ENCODE assay signal across 9 cellular contexts in the genomic region with DNA sequence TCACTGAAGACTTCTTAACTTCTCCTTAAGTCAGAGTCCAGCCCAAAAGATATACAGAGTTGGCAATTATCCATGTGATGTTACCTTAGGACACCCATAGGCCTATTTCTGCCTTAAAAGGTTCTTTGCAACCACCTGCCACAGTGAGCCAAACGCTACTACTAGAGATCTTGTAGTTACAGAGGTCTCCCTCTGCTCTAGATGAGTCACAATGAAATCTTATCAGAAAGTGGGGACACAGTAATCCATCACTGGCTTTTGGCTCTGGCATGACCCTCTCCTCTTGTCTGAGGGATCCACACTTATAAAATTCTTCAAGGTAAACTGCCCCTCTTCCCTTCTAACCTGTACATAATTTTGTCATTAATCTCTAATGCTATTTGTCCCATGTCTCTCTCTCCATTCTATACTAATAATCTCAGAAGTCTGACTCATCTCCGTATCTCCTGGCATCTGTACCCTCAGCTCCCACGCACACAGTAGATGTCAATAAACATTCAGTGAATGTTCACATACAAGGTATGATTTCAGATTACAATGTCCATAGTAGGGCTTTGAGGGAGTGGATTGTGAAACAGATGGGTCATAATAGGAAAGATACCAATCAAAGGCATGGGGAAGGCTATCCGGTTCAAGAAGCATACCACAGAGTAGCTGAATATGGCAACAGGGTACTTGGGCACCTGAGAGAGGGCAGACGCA.
DNase-seq lines count a peak whose midpoint lies in the region; ATAC-seq and TF ChIP-seq lines count a peak whose summit lies in the region.
"Had no signal": no experiment of that assay in that cellular context is flagged by ENCODE, and none has a peak within 500 bp of the region (broad histone marks: within the 10 kb centered on the region; RNA-seq: fewer than 3 reads in every experiment).

No MANE protein-coding gene starts in this region.

- peaks cover 34% of the 10 kb centered on the region for H3K4me1 ChIP-seq in CD8-positive, alpha-beta T cell (ENCODE audit: insufficient read depth, low read length)

- POLR2A ChIA-PET in CD8-positive, alpha-beta T cell (lab: Charles Lee), result no interaction called here

- no peak for TF ChIP-seq CTCF in CD8-positive, alpha-beta T cell (IDR thresholded peaks at IDR 0.05)
- no peak for TF ChIP-seq CTCF in nephron progenitor cell (IDR thresholded peaks at IDR 0.05)
- no peak for TF ChIP-seq CTCF in WERI-Rb-1 (IDR thresholded peaks at IDR 0.05; ENCODE audit: low read depth, low read length)
- TF ChIP-seq CTCF in coronary artery (IDR thresholded peaks at IDR 0.05), result no peak

- no peak overlapping the region for H3K4me3 ChIP-seq in CD8-positive, alpha-beta T cell (ENCODE audit: low read depth, low read length)
- H3K4me3 ChIP-seq in WERI-Rb-1 (ENCODE audit: low read depth, low read length) (no peak overlapping the region), coronary artery (no peak overlapping the region)

- H3K4me1 Mint-ChIP-seq in CD8-positive, alpha-beta T cell (ENCODE audit: low read depth), result peaks cover 74% of the 10 kb centered on the region
- H3K4me1 Mint-ChIP-seq in central memory CD8-positive, alpha-beta T cell, result peaks cover 75% of the 10 kb centered on the region
- no peaks in the 10 kb centered on the region for H3K4me1 Mint-ChIP-seq in nephron progenitor cell

- CTCF ChIA-PET in CD8-positive, alpha-beta T cell (lab: Charles Lee), result interaction anchor here (1.0 to 1.7 kb wide), 2 partner anchors 90 to 113 kb away, joined by 3 read pairs; partner anchors contain the start of gene SGMS1

- no peak overlapping the region for H3K27ac ChIP-seq in CD8-positive, alpha-beta T cell (ENCODE audit: low read depth, low read length)
- H3K27ac ChIP-seq in WERI-Rb-1 (no peak overlapping the region), coronary artery (no peak overlapping the region)

- no peaks in the 10 kb centered on the region for H3K36me3 ChIP-seq in CD8-positive, alpha-beta T cell (ENCODE audit: insufficient read depth, low read length)
- H3K36me3 ChIP-seq in WERI-Rb-1, result no peaks in the 10 kb centered on the region

- peak overlapping the region; percentile 71 for H3K27ac Mint-ChIP-seq in CD8-positive, alpha-beta T cell
- peak overlapping the region; percentile 61 for H3K27ac Mint-ChIP-seq in central memory CD8-positive, alpha-beta T cell (ENCODE audit: low read depth)
- H3K27ac Mint-ChIP-seq in nephron progenitor cell, result no peak overlapping the region

- intact Hi-C loops in CD8-positive, alpha-beta T cell (cut with DNase I, micrococcal nuclease), result no loop called here

- H3K9me3 ChIP-seq in CD8-positive, alpha-beta T cell (ENCODE audit: low read length), result no peaks in the 10 kb centered on the region
- H3K9me3 ChIP-seq in WERI-Rb-1 (ENCODE audit: severe bottlenecking), result no peaks in the 10 kb centered on the region

- H3K36me3 Mint-ChIP-seq in CD8-positive, alpha-beta T cell, result peaks cover 5% of the 10 kb centered on the region
- H3K36me3 Mint-ChIP-seq in central memory CD8-positive, alpha-beta T cell (ENCODE audit: insufficient read depth), result peaks cover 13% of the 10 kb centered on the region
- H3K36me3 Mint-ChIP-seq in nephron progenitor cell (ENCODE audit: low read depth), result no peaks in the 10 kb centered on the region

- H3K27me3 Mint-ChIP-seq in CD8-positive, alpha-beta T cell (ENCODE audit: low read depth), result no peaks in the 10 kb centered on the region
- H3K27me3 Mint-ChIP-seq in central memory CD8-positive, alpha-beta T cell, result no peaks in the 10 kb centered on the region
- H3K27me3 Mint-ChIP-seq in nephron progenitor cell (ENCODE audit: low read depth, poor library complexity), result no peaks in the 10 kb centered on the region

- H3K9me3 Mint-ChIP-seq in CD8-positive, alpha-beta T cell, result no peaks in the 10 kb centered on the region
- no peaks in the 10 kb centered on the region for H3K9me3 Mint-ChIP-seq in central memory CD8-positive, alpha-beta T cell
- no peaks in the 10 kb centered on the region for H3K9me3 Mint-ChIP-seq in nephron progenitor cell
- H3K9me3 Mint-ChIP-seq: nephron had no signal

- no peak overlapping the region for H3K4me3 Mint-ChIP-seq in CD8-positive, alpha-beta T cell
- peak overlapping the region; percentile 74 for H3K4me3 Mint-ChIP-seq in central memory CD8-positive, alpha-beta T cell
- no peak overlapping the region for H3K4me3 Mint-ChIP-seq in nephron progenitor cell
- H3K4me3 Mint-ChIP-seq: nephron had no signal

- no peak for DNase-seq in CD8-positive, alpha-beta T cell
- peak; percentile 33 for DNase-seq in HT-29 (ENCODE audit: low spot score)
- no peak for DNase-seq in central memory CD8-positive, alpha-beta T cell (ENCODE audit: low spot score in 2 of 2)
- no peak for DNase-seq in UCSD-AML1 (lab: John Stamatoyannopoulos, UW; ENCODE audit: unreplicated experiment)
- DNase-seq in nephron progenitor cell, result no peak
- no peak for DNase-seq in WERI-Rb-1
- DNase-seq in coronary artery (ENCODE audit: low spot score), result no peak

- ATAC-seq in CD8-positive, alpha-beta T cell, result peak; percentile 22
- ATAC-seq in GM21381 (IDR thresholded peaks at IDR 0.05; ENCODE audit: unreplicated experiment), result peak; percentile 25
- ATAC-seq in central memory CD8-positive, alpha-beta T cell (replicated peaks; ENCODE audit: extremely low read depth, poor library complexity, severe bottlenecking), result no peak

- no peaks in the 10 kb centered on the region for H3K27me3 ChIP-seq in CD8-positive, alpha-beta T cell (ENCODE audit: insufficient read depth, low read length)
- H3K27me3 ChIP-seq in WERI-Rb-1 (ENCODE audit: insufficient read depth, low read depth, severe bottlenecking), result no peaks in the 10 kb centered on the region
